ENCODE assay signal across 8 cellular contexts in genomic region chr13:51222510-51223283, GRCh38. TPM values are rescaled to one million over a fixed set of nuclear protein-coding genes. Genes with fewer than 3 reads are reported as not detected.
DNase-seq lines count a peak whose midpoint lies in the region; ATAC-seq and TF ChIP-seq lines count a peak whose summit lies in the region.

No MANE protein-coding gene starts in this region.

- peak; percentile 15 for ATAC-seq in GM21723 (IDR thresholded peaks at IDR 0.05; ENCODE audit: unreplicated experiment)
- no peak for ATAC-seq in HG03045 (IDR thresholded peaks at IDR 0.05; ENCODE audit: unreplicated experiment)

- no peaks in the 10 kb centered on the region for H4K20me1 ChIP-seq in BLaER1 treated with 17β-estradiol and CSF1 and Interleukin-3, amounts not matched to agents 10 nM and 100 nM

- no peak overlapping the region for H2BK120ac ChIP-seq in mesendoderm (ENCODE audit: low read depth, low read length)

- H2AK5ac ChIP-seq in mesendoderm (ENCODE audit: low read length) = no peak overlapping the region

- intact Hi-C loops in colonic mucosa (cut with DNase I) = no loop called here

- H3K36me3 ChIP-seq in BLaER1 treated with 17β-estradiol and CSF1 and Interleukin-3, amounts not matched to agents 10 nM and 100 nM = no peaks in the 10 kb centered on the region
- H3K36me3 ChIP-seq in colonic mucosa (no peaks in the 10 kb centered on the region), mesendoderm (ENCODE audit: control insufficient read depth, insufficient read depth, low read length) (no peaks in the 10 kb centered on the region), urinary bladder (ENCODE audit: insufficient read depth) (no peaks in the 10 kb centered on the region)

- H3K9me3 ChIP-seq in BLaER1 treated with 17β-estradiol and CSF1 and Interleukin-3, amounts not matched to agents 10 nM and 100 nM (replicated peaks in 1 of 11) = no peaks in the 10 kb centered on the region
- H3K9me3 ChIP-seq in colonic mucosa = no peaks in the 10 kb centered on the region

- no CpG with 5 or more reads among the region's 59 CpGs for WGBS in mesendoderm (ENCODE audit: extremely low coverage, insufficient coverage, low lambda C conversion rate)
- WGBS in urinary bladder = 4% methylated on average over 59 of the region's 59 CpGs

- peak overlapping the region; percentile 89 to 100 (median 99) for H3K4me2 ChIP-seq in BLaER1 treated with 17β-estradiol and CSF1 and Interleukin-3, amounts not matched to agents 10 nM and 100 nM
- peak overlapping the region; percentile 78 for H3K4me2 ChIP-seq in mesendoderm (ENCODE audit: low read length)

- no peak overlapping the region for H2BK5ac ChIP-seq in mesendoderm (ENCODE audit: low read length)

- no peak overlapping the region for H2BK15ac ChIP-seq in mesendoderm (replicated peaks; ENCODE audit: low read depth)

- peak overlapping the region; percentile 64 for H3K18ac ChIP-seq in mesendoderm (ENCODE audit: low read length)

- no peaks in the 10 kb centered on the region for H3K79me1 ChIP-seq in mesendoderm (ENCODE audit: low read length)

- H3K4me3 ChIP-seq in BLaER1 treated with 17β-estradiol and CSF1 and Interleukin-3, amounts not matched to agents 10 nM and 100 nM = peak overlapping the region; percentile 73 to 86 (median 80)
- H3K4me3 ChIP-seq in colonic mucosa = peak overlapping the region; percentile 67
- H3K4me3 ChIP-seq in mesendoderm (ENCODE audit: low read length) = peak overlapping the region; percentile 74
- peak overlapping the region; percentile 73 for H3K4me3 ChIP-seq in urinary bladder (ENCODE audit: low read depth, low read length)

- H3K79me2 ChIP-seq in mesendoderm (ENCODE audit: control insufficient read depth, insufficient read depth, low read length) = peaks cover 2% of the 10 kb centered on the region

- H3K56ac ChIP-seq in mesendoderm (ENCODE audit: low read length) = peak overlapping the region; percentile 88

- H3K4ac ChIP-seq in mesendoderm (ENCODE audit: low read depth, low read length) = peak overlapping the region; percentile 83

- H3K27me3 ChIP-seq in BLaER1 treated with 17β-estradiol and CSF1 and Interleukin-3, amounts not matched to agents 10 nM and 100 nM = peaks cover 40 to 55% (median 51%) of the 10 kb centered on the region in 11 experiments
- H3K27me3 ChIP-seq in colonic mucosa = peaks cover 9% of the 10 kb centered on the region
- H3K27me3 ChIP-seq in mesendoderm (ENCODE audit: insufficient read depth, low read length, poor library complexity) = no peaks in the 10 kb centered on the region

- H4K5ac ChIP-seq in mesendoderm (ENCODE audit: low read length) = no peak overlapping the region

- DNase-seq in NCI-H748 treated with DMSO at 0.1 percent for 48 hours (lab: John Stamatoyannopoulos, UW) (peak; percentile 22), colonic mucosa (no peak), mesendoderm (peak; percentile 69), midbrain (lab: John Stamatoyannopoulos, UW) (no peak)

- H3K4me1 ChIP-seq in BLaER1 treated with 17β-estradiol and CSF1 and Interleukin-3, amounts not matched to agents 10 nM and 100 nM = peaks cover 13 to 29% (median 17%) of the 10 kb centered on the region in 10 experiments; a peak in 17 of 20 replicates
- H3K4me1 ChIP-seq in colonic mucosa (peaks cover 6% of the 10 kb centered on the region), mesendoderm (ENCODE audit: control insufficient read depth, low read depth, low read length) (peaks cover 6% of the 10 kb centered on the region), urinary bladder (ENCODE audit: insufficient read depth) (no peaks in the 10 kb centered on the region)

- H3K27ac ChIP-seq in BLaER1 treated with 17β-estradiol and CSF1 and Interleukin-3, amounts not matched to agents 10 nM and 100 nM = peak overlapping the region in 7 of 11 experiments; percentile 18 to 74 (median 42); a peak in 12 of 22 replicates
- H3K27ac ChIP-seq in colonic mucosa = no peak overlapping the region
- peak overlapping the region; percentile 59 for H3K27ac ChIP-seq in mesendoderm (ENCODE audit: low read depth, low read length)
- no peak overlapping the region for H3K27ac ChIP-seq in urinary bladder (ENCODE audit: low read depth)

- H3K9ac ChIP-seq in BLaER1 treated with 17β-estradiol and CSF1 and Interleukin-3, amounts not matched to agents 10 nM and 100 nM = peak overlapping the region; percentile 52 to 84 (median 76)
- peak overlapping the region; percentile 28 to 50 for H3K9ac ChIP-seq in colonic mucosa (ENCODE audit: low read depth in 2 of 2, low read length in 2 of 2)
- peak overlapping the region; percentile 73 for H3K9ac ChIP-seq in mesendoderm (ENCODE audit: low read length)

- TF ChIP-seq CTCF in colonic mucosa (IDR thresholded peaks at IDR 0.05) = no peak

- H3K23ac ChIP-seq in mesendoderm (ENCODE audit: low read length) = no peak overlapping the region

- H4K8ac ChIP-seq in mesendoderm (ENCODE audit: low read depth, low read length) = peak overlapping the region; percentile 67

RNA-seq across cellular contexts. Expression of gene FAM124A, which starts 0.5 kb away (rescaled TPM):
- total RNA-seq in colonic mucosa = 1 to 10 TPM in 1 of 2 donors, under 1 TPM in 1; 0.57 to 2.0 TPM
- polyA plus RNA-seq in mesendoderm (2013, experiment 1 of 2) = 10.9 TPM
- polyA plus RNA-seq in mesendoderm (2013, experiment 2 of 2) = 11.2 TPM
- 1.9 TPM for total RNA-seq in urinary bladder
- polyA plus RNA-seq in urinary bladder = 5.9 TPM

Comparison
In these comparisons a context has a peak if more than half of its experiments do, and no peak if none do; other contexts are left out.
1. H3K27ac ChIP-seq: peak in BLaER1 treated with 17β-estradiol and CSF1 and Interleukin-3, amounts not matched to agents 10 nM and 100 nM (7 of 11) and mesendoderm (single experiment); none in colonic mucosa (single experiment) and urinary bladder (single experiment).
2. DNase-seq: peak in NCI-H748 treated with DMSO at 0.1 percent for 48 hours (single experiment) and mesendoderm (single experiment); none in colonic mucosa (single experiment) and midbrain (single experiment).
3. Peak in every context shown above with its lines, with median percentiles within 50 percentile points of each other: H3K4me3 ChIP-seq and H3K9ac ChIP-seq.